Comparison of ENCODE assay signal across 9 cellular contexts in genomic region chr1:101506541-101507164, GRCh38.
DNase-seq lines count a peak whose midpoint lies in the region; ATAC-seq and TF ChIP-seq lines count a peak whose summit lies in the region.
"Had no signal": no experiment of that assay in that cellular context is flagged by ENCODE, and none has a peak within 500 bp of the region (broad histone marks: within the 10 kb centered on the region; RNA-seq: fewer than 3 reads in every experiment).

No MANE protein-coding gene starts in this region.

- peaks cover 3% of the 10 kb centered on the region for H3K27me3 Mint-ChIP-seq in nephron (ENCODE audit: low read depth)

- no peaks in the 10 kb centered on the region for H3K4me1 ChIP-seq in MM.1S (ENCODE audit: low read length)

- no peak overlapping the region for H3K27ac ChIP-seq in MM.1S (ENCODE audit: low read length)
- H3K27ac ChIP-seq: epithelial cell of prostate had no signal

- no peaks in the 10 kb centered on the region for H3K9me2 ChIP-seq in MM.1S (replicated peaks; ENCODE audit: insufficient read depth, low read length)

- no peaks in the 10 kb centered on the region for H3K79me2 ChIP-seq in MM.1S (ENCODE audit: low read length)

- no peak overlapping the region for H3K4me3 Mint-ChIP-seq in nephron

- H3K9ac ChIP-seq in MM.1S (ENCODE audit: low read length): no peak overlapping the region

- no peak overlapping the region for H3K4me2 ChIP-seq in MM.1S (ENCODE audit: low read depth, low read length)

- no peaks in the 10 kb centered on the region for H3F3A ChIP-seq in MM.1S (ENCODE audit: insufficient read depth, low read length)

- peaks cover 7% of the 10 kb centered on the region for H3K4me1 Mint-ChIP-seq in nephron

- no peaks in the 10 kb centered on the region for H4K20me1 ChIP-seq in MM.1S (ENCODE audit: insufficient read depth, low read length)

- no peak overlapping the region for H3K4me3 ChIP-seq in MM.1S (ENCODE audit: low read length)
- no peak overlapping the region for H3K4me3 ChIP-seq in epithelial cell of esophagus (ENCODE audit: low read length)

- TF ChIP-seq CTCF in MM.1S (IDR thresholded peaks at IDR 0.05; ENCODE audit: low read length) (peak; percentile 61), epithelial cell of esophagus (IDR thresholded peaks at IDR 0.05; ENCODE audit: insufficient read depth, low read depth, low read length, missing control alignments) (peak; percentile 74), nephron (IDR thresholded peaks at IDR 0.05; ENCODE audit: unreplicated experiment in 3 of 3) (peak; percentile 63 to 68 (median 68))

- H3K9me3 Mint-ChIP-seq in nephron: no peaks in the 10 kb centered on the region

- H3K27ac Mint-ChIP-seq in nephron: peak overlapping the region in 1 of 3 experiments; percentile 11

- no peaks in the 10 kb centered on the region for H3K36me3 Mint-ChIP-seq in nephron (ENCODE audit: low read depth)

- DNase-seq in activated T-cell treated with anti-CD3 and anti-CD28 coated beads for 1 hour (ENCODE audit: low read depth) (peak; percentile 9), MM.1S (peak; percentile 20), T1000 (lab: John Stamatoyannopoulos, UW) (peak; percentile 18), epithelial cell of esophagus (ENCODE audit: low read depth) (peak; percentile 63), GOT3 (lab: John Stamatoyannopoulos, UW) (no peak)
- DNase-seq in activated T-cell treated with anti-CD3 and anti-CD28 coated beads, Interleukin-2, amount 50 U/mL, for 1 hour: no peak

- H3K9me3 ChIP-seq in MM.1S (replicated peaks; ENCODE audit: insufficient read depth, low read length): no peaks in the 10 kb centered on the region

- H2AFZ ChIP-seq in MM.1S (ENCODE audit: low read length): no peak overlapping the region

- no peaks in the 10 kb centered on the region for H3K36me3 ChIP-seq in MM.1S (replicated peaks; ENCODE audit: insufficient read depth, low read length)

- H3K27me3 ChIP-seq in MM.1S (replicated peaks; ENCODE audit: insufficient read depth, low read length): no peaks in the 10 kb centered on the region

- peak; percentile 75 for ATAC-seq in GM21825 (IDR thresholded peaks at IDR 0.05; ENCODE audit: unreplicated experiment)

Comparison
In these comparisons a context has a peak if more than half of its experiments do, and no peak if none do; other contexts are left out.
1. DNase-seq: peak in activated T-cell treated with anti-CD3 and anti-CD28 coated beads for 1 hour (single experiment), MM.1S (single experiment), T1000 (single experiment) and epithelial cell of esophagus (single experiment); none in activated T-cell treated with anti-CD3 and anti-CD28 coated beads, Interleukin-2, amount 50 U/mL, for 1 hour (single experiment) and GOT3 (single experiment).
2. Peak in every context shown above with its lines, with median percentiles within 50 percentile points of each other: CTCF ChIP-seq.